Comparison of ENCODE assay signal across 11 cellular contexts in genomic region chr11:121473064-121473777, GRCh38. TPM values are rescaled to one million over a fixed set of nuclear protein-coding genes. Genes with fewer than 3 reads are reported as not detected.
DNase-seq lines count a peak whose midpoint lies in the region; ATAC-seq, FAIRE-seq and TF ChIP-seq lines count a peak whose summit lies in the region.
"Had no signal": no experiment of that assay in that cellular context is flagged by ENCODE, and none has a peak within 500 bp of the region (broad histone marks: within the 10 kb centered on the region; RNA-seq: fewer than 3 reads in every experiment).

No MANE protein-coding gene starts in this region.

- in situ Hi-C loops in ACHN (cut with HindIII; ENCODE audit: low pct_ligation_motif_present, low pct_unique_long_range_greater_than_20kb, low sequenced_read_pairs) = no loop called here
- in situ Hi-C loops in astrocyte of the spinal cord (cut with HindIII; ENCODE audit: low sequenced_read_pairs) = no loop called here

- peaks cover 35% of the 10 kb centered on the region for H3K4me1 Mint-ChIP-seq in activated CD8-positive, alpha-beta memory T cell treated with anti-CD3 and anti-CD28 coated beads, Interleukin-2, amount 10 ng/mL, durations not matched to agents 7 days and 5 days

- no peak for TF ChIP-seq CTCF in astrocyte of the spinal cord (IDR thresholded peaks at IDR 0.05; ENCODE audit: low read depth, low read length)

- peak; percentile 82 for FAIRE-seq in GM19239 (lab: Jason Lieb, UNC)
- FAIRE-seq: colon had no signal

- CTCF ChIA-PET in activated CD8-positive, alpha-beta memory T cell treated with anti-CD3 and anti-CD28 coated beads, Interleukin-2, amount 10 ng/mL, durations not matched to agents 7 days and 5 days (lab: Charles Lee) = no interaction called here

- H3K36me3 Mint-ChIP-seq in activated CD8-positive, alpha-beta memory T cell treated with anti-CD3 and anti-CD28 coated beads, Interleukin-2, amount 10 ng/mL, durations not matched to agents 7 days and 5 days = peaks cover 25% of the 10 kb centered on the region

- no peaks in the 10 kb centered on the region for H3K9me3 Mint-ChIP-seq in activated CD8-positive, alpha-beta memory T cell treated with anti-CD3 and anti-CD28 coated beads, Interleukin-2, amount 10 ng/mL, durations not matched to agents 7 days and 5 days (ENCODE audit: low read depth)

- H3K27me3 Mint-ChIP-seq in activated CD8-positive, alpha-beta memory T cell treated with anti-CD3 and anti-CD28 coated beads, Interleukin-2, amount 10 ng/mL, durations not matched to agents 7 days and 5 days = no peaks in the 10 kb centered on the region

- H3K27ac ChIP-seq in layer of hippocampus (ENCODE audit: low read depth, low read length) = peak overlapping the region; percentile 8

- peak; percentile 10 for DNase-seq in ACHN
- DNase-seq in GM19239 (ENCODE audit: insufficient read length, low spot score) = no peak
- peak; percentile 32 for DNase-seq in astrocyte of the spinal cord (ENCODE audit: low read depth, low spot score)
- DNase-seq in activated CD8-positive, alpha-beta memory T cell treated with anti-CD3 and anti-CD28 coated beads, Interleukin-2, amount 10 ng/mL, durations not matched to agents 7 days and 5 days = no peak
- DNase-seq in left lobe of liver (ENCODE audit: low spot score) = no peak
- no peak for DNase-seq in kidney glomerular epithelial cell (lab: John Stamatoyannopoulos, UW)
- DNase-seq: stimulated activated CD4-positive, alpha-beta T cell treated with anti-CD3 and anti-CD28 coated beads, Interleukin-15, amount 100 ng/mL, for 24 hours; stimulated activated naive CD4-positive, alpha-beta T cell treated with Interleukin-2 at 50 U/mL for 16 hours had no signal

- H3K4me3 Mint-ChIP-seq in activated CD8-positive, alpha-beta memory T cell treated with anti-CD3 and anti-CD28 coated beads, Interleukin-2, amount 10 ng/mL, durations not matched to agents 7 days and 5 days = no peak overlapping the region

- H3K27ac Mint-ChIP-seq in activated CD8-positive, alpha-beta memory T cell treated with anti-CD3 and anti-CD28 coated beads, Interleukin-2, amount 10 ng/mL, durations not matched to agents 7 days and 5 days = no peak overlapping the region

- no peak for ATAC-seq in activated CD8-positive, alpha-beta memory T cell treated with anti-CD3 and anti-CD28 coated beads, Interleukin-2, amount 10 ng/mL, durations not matched to agents 7 days and 5 days
- ATAC-seq in left lobe of liver (no peak), GM21825 (IDR thresholded peaks at IDR 0.05; ENCODE audit: unreplicated experiment) (no peak)

- H3K27me3 ChIP-seq in layer of hippocampus (ENCODE audit: control insufficient read depth, insufficient read depth, low read length) = no peaks in the 10 kb centered on the region

- H3K4me3 ChIP-seq in astrocyte of the spinal cord (ENCODE audit: low read depth, low read length) = no peak overlapping the region

RNA-seq across cellular contexts. Expression of gene SORL1, which starts 21.1 kb away (rescaled TPM):
- total RNA-seq in activated CD8-positive, alpha-beta memory T cell treated with anti-CD3 and anti-CD28 coated beads, Interleukin-2, amount 10 ng/mL, durations not matched to agents 7 days and 5 days = 10 to 100 TPM; 17.4 to 38.6 TPM
- 133 TPM for total RNA-seq in left lobe of liver

Comparison
In these comparisons a context has a peak if more than half of its experiments do, and no peak if none do; other contexts are left out.
1. DNase-seq: peak in ACHN (single experiment) and astrocyte of the spinal cord (single experiment); none in GM19239 (single experiment), activated CD8-positive, alpha-beta memory T cell treated with anti-CD3 and anti-CD28 coated beads, Interleukin-2, amount 10 ng/mL, durations not matched to agents 7 days and 5 days (single experiment), left lobe of liver (single experiment) and kidney glomerular epithelial cell (single experiment).